Comparison of ENCODE assay signal across 1 cellular context in the genomic region with DNA sequence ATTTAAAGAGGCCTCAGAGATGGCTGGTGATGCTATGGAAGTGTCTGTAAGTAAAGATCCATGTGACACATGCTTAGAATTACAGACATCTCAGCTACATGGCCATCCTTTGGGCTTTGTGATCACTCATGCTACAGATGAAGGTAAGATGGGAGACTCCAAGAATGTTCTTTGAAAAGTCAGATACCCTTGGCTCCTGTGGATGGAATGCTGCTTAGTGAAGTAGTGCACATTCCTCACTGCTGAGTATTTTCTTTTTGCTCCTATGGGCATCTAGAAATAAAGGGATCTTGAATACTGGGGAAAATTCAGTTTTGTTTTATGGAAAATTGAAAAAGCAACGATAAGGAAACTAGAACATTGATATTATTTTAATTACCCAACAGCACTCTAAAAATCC.
TF ChIP-seq lines count a peak whose summit lies in the region.

No MANE protein-coding gene starts in this region.

TF ChIP-seq in SK-N-SH, 30 proteins besides CTCF, POLR2A, EP300 and RAD21 (continued from another document):
- TF ChIP-seq, protein P1, sequence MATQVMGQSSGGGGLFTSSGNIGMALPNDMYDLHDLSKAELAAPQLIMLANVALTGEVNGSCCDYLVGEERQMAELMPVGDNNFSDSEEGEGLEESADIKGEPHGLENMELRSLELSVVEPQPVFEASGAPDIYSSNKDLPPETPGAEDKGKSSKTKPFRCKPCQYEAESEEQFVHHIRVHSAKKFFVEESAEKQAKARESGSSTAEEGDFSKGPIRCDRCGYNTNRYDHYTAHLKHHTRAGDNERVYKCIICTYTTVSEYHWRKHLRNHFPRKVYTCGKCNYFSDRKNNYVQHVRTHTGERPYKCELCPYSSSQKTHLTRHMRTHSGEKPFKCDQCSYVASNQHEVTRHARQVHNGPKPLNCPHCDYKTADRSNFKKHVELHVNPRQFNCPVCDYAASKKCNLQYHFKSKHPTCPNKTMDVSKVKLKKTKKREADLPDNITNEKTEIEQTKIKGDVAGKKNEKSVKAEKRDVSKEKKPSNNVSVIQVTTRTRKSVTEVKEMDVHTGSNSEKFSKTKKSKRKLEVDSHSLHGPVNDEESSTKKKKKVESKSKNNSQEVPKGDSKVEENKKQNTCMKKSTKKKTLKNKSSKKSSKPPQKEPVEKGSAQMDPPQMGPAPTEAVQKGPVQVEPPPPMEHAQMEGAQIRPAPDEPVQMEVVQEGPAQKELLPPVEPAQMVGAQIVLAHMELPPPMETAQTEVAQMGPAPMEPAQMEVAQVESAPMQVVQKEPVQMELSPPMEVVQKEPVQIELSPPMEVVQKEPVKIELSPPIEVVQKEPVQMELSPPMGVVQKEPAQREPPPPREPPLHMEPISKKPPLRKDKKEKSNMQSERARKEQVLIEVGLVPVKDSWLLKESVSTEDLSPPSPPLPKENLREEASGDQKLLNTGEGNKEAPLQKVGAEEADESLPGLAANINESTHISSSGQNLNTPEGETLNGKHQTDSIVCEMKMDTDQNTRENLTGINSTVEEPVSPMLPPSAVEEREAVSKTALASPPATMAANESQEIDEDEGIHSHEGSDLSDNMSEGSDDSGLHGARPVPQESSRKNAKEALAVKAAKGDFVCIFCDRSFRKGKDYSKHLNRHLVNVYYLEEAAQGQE (IDR thresholded peaks at IDR 0.05; ENCODE audit: low read depth, low read length) = no peak
- TF ChIP-seq ELF1 (IDR thresholded peaks at IDR 0.05) (no peak), EZH2phosphoT487 (IDR thresholded peaks at IDR 0.05; ENCODE audit: borderline replicate concordance, low read depth) (no peak)
- TF ChIP-seq, protein P2, sequence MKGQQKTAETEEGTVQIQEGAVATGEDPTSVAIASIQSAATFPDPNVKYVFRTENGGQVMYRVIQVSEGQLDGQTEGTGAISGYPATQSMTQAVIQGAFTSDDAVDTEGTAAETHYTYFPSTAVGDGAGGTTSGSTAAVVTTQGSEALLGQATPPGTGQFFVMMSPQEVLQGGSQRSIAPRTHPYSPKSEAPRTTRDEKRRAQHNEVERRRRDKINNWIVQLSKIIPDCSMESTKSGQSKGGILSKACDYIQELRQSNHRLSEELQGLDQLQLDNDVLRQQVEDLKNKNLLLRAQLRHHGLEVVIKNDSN (IDR thresholded peaks at IDR 0.05; ENCODE audit: borderline replicate concordance, low read depth) = no peak
- TF ChIP-seq, protein P3, sequence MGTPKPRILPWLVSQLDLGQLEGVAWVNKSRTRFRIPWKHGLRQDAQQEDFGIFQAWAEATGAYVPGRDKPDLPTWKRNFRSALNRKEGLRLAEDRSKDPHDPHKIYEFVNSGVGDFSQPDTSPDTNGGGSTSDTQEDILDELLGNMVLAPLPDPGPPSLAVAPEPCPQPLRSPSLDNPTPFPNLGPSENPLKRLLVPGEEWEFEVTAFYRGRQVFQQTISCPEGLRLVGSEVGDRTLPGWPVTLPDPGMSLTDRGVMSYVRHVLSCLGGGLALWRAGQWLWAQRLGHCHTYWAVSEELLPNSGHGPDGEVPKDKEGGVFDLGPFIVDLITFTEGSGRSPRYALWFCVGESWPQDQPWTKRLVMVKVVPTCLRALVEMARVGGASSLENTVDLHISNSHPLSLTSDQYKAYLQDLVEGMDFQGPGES (IDR thresholded peaks at IDR 0.05; ENCODE audit: low read depth, low read length) = no peak
- TF ChIP-seq, protein P4, sequence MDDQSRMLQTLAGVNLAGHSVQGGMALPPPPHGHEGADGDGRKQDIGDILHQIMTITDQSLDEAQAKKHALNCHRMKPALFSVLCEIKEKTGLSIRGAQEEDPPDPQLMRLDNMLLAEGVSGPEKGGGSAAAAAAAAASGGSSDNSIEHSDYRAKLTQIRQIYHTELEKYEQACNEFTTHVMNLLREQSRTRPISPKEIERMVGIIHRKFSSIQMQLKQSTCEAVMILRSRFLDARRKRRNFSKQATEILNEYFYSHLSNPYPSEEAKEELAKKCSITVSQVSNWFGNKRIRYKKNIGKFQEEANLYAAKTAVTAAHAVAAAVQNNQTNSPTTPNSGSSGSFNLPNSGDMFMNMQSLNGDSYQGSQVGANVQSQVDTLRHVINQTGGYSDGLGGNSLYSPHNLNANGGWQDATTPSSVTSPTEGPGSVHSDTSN (IDR thresholded peaks at IDR 0.05) = no peak
